20 cellular contexts compared by ENCODE assay signal in genomic region chr5:36162810-36163486, GRCh38. TPM values are rescaled to one million over a fixed set of nuclear protein-coding genes. Genes with fewer than 3 reads are reported as not detected.
DNase-seq lines count a peak whose midpoint lies in the region; ATAC-seq, FAIRE-seq and TF ChIP-seq lines count a peak whose summit lies in the region.
"Had no signal": no experiment of that assay in that cellular context is flagged by ENCODE, and none has a peak within 500 bp of the region (broad histone marks: within the 10 kb centered on the region; RNA-seq: fewer than 3 reads in every experiment).

No MANE protein-coding gene starts in this region.

- H3K36me3 Mint-ChIP-seq in activated naive CD4-positive, alpha-beta T cell treated with anti-CD3 and anti-CD28 coated beads, Interleukin-2, amount 10 ng/mL, durations not matched to agents 7 days and 5 days = peaks cover 64% of the 10 kb centered on the region

- no peak overlapping the region for H3K4me3 ChIP-seq in coronary artery
- H3K4me3 ChIP-seq: GM23338 had no signal

- peaks cover 26% of the 10 kb centered on the region for H3K4me1 Mint-ChIP-seq in activated naive CD4-positive, alpha-beta T cell treated with anti-CD3 and anti-CD28 coated beads, Interleukin-2, amount 10 ng/mL, durations not matched to agents 7 days and 5 days
- H3K4me1 Mint-ChIP-seq: GM23338 had no signal

- H3K27ac ChIP-seq in coronary artery = no peak overlapping the region

- H3K4me3 Mint-ChIP-seq in activated naive CD4-positive, alpha-beta T cell treated with anti-CD3 and anti-CD28 coated beads, Interleukin-2, amount 10 ng/mL, durations not matched to agents 7 days and 5 days = no peak overlapping the region
- H3K4me3 Mint-ChIP-seq: CD4-positive, alpha-beta memory T cell; GM23338 had no signal

- no peak for TF ChIP-seq CTCF in coronary artery (IDR thresholded peaks at IDR 0.05)

- no peak for DNase-seq in HTR-8/SVneo (ENCODE audit: insufficient read length, low spot score)
- DNase-seq in SK-N-DZ (ENCODE audit: low spot score) = peak; percentile 42
- peak; percentile 36 to 77 for DNase-seq in hippocampal formation (lab: John Stamatoyannopoulos, UW)
- DNase-seq in pons (ENCODE audit: low spot score) = peak; percentile 95
- no peak for DNase-seq in GM19240 (ENCODE audit: insufficient read length, low spot score)
- no peak for DNase-seq in coronary artery (ENCODE audit: low spot score)
- no peak for DNase-seq in activated naive CD4-positive, alpha-beta T cell treated with anti-CD3 and anti-CD28 coated beads, Interleukin-2, amount 10 ng/mL, durations not matched to agents 7 days and 5 days
- DNase-seq: CD4-positive, alpha-beta memory T cell; DMS79 treated with DMSO at 0.1 percent for 48 hours; NCI-H1092; NCI-H146; NCI-H2081 treated with DMSO at 0.1 percent for 48 hours; NCI-H2227 treated with DMSO at 0.1 percent for 48 hours; NCI-H524 treated with DMSO at 0.1 percent for 48 hours; NK-92 treated with Interleukin-12 subunit alpha and Interleukin-12 subunit beta, amount 100 ng/mL, for 24 hours; SHP77 treated with DMSO at 0.1 percent for 48 hours had no signal

- FAIRE-seq in HTR-8/SVneo (lab: Jason Lieb, UNC) = peak; percentile 66
- FAIRE-seq: D721Med, HepG2 had no signal

- no peaks in the 10 kb centered on the region for H3K9me3 Mint-ChIP-seq in activated naive CD4-positive, alpha-beta T cell treated with anti-CD3 and anti-CD28 coated beads, Interleukin-2, amount 10 ng/mL, durations not matched to agents 7 days and 5 days
- H3K9me3 Mint-ChIP-seq: CD4-positive, alpha-beta memory T cell; GM23338 had no signal

- no peaks in the 10 kb centered on the region for H3K27me3 Mint-ChIP-seq in activated naive CD4-positive, alpha-beta T cell treated with anti-CD3 and anti-CD28 coated beads, Interleukin-2, amount 10 ng/mL, durations not matched to agents 7 days and 5 days
- H3K27me3 Mint-ChIP-seq: CD4-positive, alpha-beta memory T cell had no signal

- H3K27ac Mint-ChIP-seq in activated naive CD4-positive, alpha-beta T cell treated with anti-CD3 and anti-CD28 coated beads, Interleukin-2, amount 10 ng/mL, durations not matched to agents 7 days and 5 days = no peak overlapping the region
- H3K27ac Mint-ChIP-seq: GM23338 had no signal

- no peak for ATAC-seq in HG03460 (IDR thresholded peaks at IDR 0.05; ENCODE audit: unreplicated experiment)
- ATAC-seq: GM23338, HepG2 had no signal

- CTCF ChIA-PET in activated naive CD4-positive, alpha-beta T cell treated with anti-CD3 and anti-CD28 coated beads, Interleukin-2, amount 10 ng/mL, durations not matched to agents 7 days and 5 days (lab: Charles Lee) = interaction anchor here (1.0 kb wide), 1 partner anchor 17 kb away, joined by 3 read pairs; no protein-coding TSS in a partner anchor

RNA-seq across cellular contexts. Expression of gene SKP2, which starts 11.0 kb away (rescaled TPM):
- 140 and 150 TPM in 2 replicates for polyA plus RNA-seq in SK-N-DZ (2014; cell fraction: cytosol; rRNA removed)
- polyA plus RNA-seq in SK-N-DZ (2014; cell fraction: nucleus; rRNA removed) = 73.6 and 81.9 TPM in 2 replicates

RNA-seq across cellular contexts. Expression of gene LMBRD2, which starts 11.3 kb away (rescaled TPM):
- 8.7 and 10.9 TPM in 2 replicates for polyA plus RNA-seq in SK-N-DZ (2014; cell fraction: cytosol; rRNA removed)
- 13.7 and 14.1 TPM in 2 replicates for polyA plus RNA-seq in SK-N-DZ (2014; cell fraction: nucleus; rRNA removed)

Comparison
In these comparisons a context has a peak if more than half of its experiments do, and no peak if none do; other contexts are left out.
1. DNase-seq: peak in SK-N-DZ (single experiment), hippocampal formation (2 of 2) and pons (single experiment); none in HTR-8/SVneo (single experiment), GM19240 (single experiment), coronary artery (single experiment) and activated naive CD4-positive, alpha-beta T cell treated with anti-CD3 and anti-CD28 coated beads, Interleukin-2, amount 10 ng/mL, durations not matched to agents 7 days and 5 days (single experiment).